20 cellular contexts compared by ENCODE assay signal in genomic region chr11:2766166-2766565, GRCh38.
DNase-seq lines count a peak whose midpoint lies in the region; ATAC-seq and TF ChIP-seq lines count a peak whose summit lies in the region.
"Had no signal": no experiment of that assay in that cellular context is flagged by ENCODE, and none has a peak within 500 bp of the region (broad histone marks: within the 10 kb centered on the region; RNA-seq: fewer than 3 reads in every experiment).

No MANE protein-coding gene starts in this region.

- no peak overlapping the region for H3K27ac Mint-ChIP-seq in activated CD4-positive, alpha-beta T cell treated with anti-CD3 and anti-CD28 coated beads, Interleukin-2, amount 10 ng/mL, durations not matched to agents 7 days and 5 days
- H3K27ac Mint-ChIP-seq in activated CD4-positive, alpha-beta T cell treated with anti-CD3 and anti-CD28 coated beads, Interleukin-2, amount 10 ng/mL, durations not matched to agents 24 days and 14 days = no peak overlapping the region
- H3K27ac Mint-ChIP-seq: CD8-positive, alpha-beta memory T cell had no signal

- H3K4me1 Mint-ChIP-seq in activated CD4-positive, alpha-beta T cell treated with anti-CD3 and anti-CD28 coated beads, Interleukin-2, amount 10 ng/mL, durations not matched to agents 7 days and 5 days = no peaks in the 10 kb centered on the region
- no peaks in the 10 kb centered on the region for H3K4me1 Mint-ChIP-seq in activated CD4-positive, alpha-beta T cell treated with anti-CD3 and anti-CD28 coated beads, Interleukin-2, amount 10 ng/mL, durations not matched to agents 24 days and 14 days

- no peak overlapping the region for H3K4me3 Mint-ChIP-seq in activated CD4-positive, alpha-beta T cell treated with anti-CD3 and anti-CD28 coated beads, Interleukin-2, amount 10 ng/mL, durations not matched to agents 7 days and 5 days
- H3K4me3 Mint-ChIP-seq in activated CD4-positive, alpha-beta T cell treated with anti-CD3 and anti-CD28 coated beads, Interleukin-2, amount 10 ng/mL, durations not matched to agents 24 days and 14 days = no peak overlapping the region
- H3K4me3 Mint-ChIP-seq: CD8-positive, alpha-beta memory T cell had no signal

- intact Hi-C loops in activated CD4-positive, alpha-beta T cell treated with anti-CD3 and anti-CD28 coated beads, Interleukin-2, amount 10 ng/mL, durations not matched to agents 24 days and 14 days (cut with micrococcal nuclease) = no loop called here
- intact Hi-C loops in cardiac septum (cut with DNase I) (no loop called here), left cardiac atrium (cut with DNase I) (no loop called here), lower leg skin (cut with DNase I; ENCODE audit: low total_unique reads) (no loop called here), vagina (cut with DNase I) (no loop called here)

- ATAC-seq in left cardiac atrium = no peak
- ATAC-seq: Panc1 had no signal

- POLR2A ChIA-PET in activated CD4-positive, alpha-beta T cell treated with anti-CD3 and anti-CD28 coated beads, Interleukin-2, amount 10 ng/mL, durations not matched to agents 7 days and 5 days (lab: Charles Lee) = no interaction called here

- WGBS in lower leg skin, 2 donors = 76 to 83% methylated on average over 4 of the region's 4 CpGs

- H3K27ac ChIP-seq in vagina = no peak overlapping the region
- H3K27ac ChIP-seq: KMS-11, SJSA1 had no signal

- TF ChIP-seq CTCF in lower leg skin (IDR thresholded peaks at IDR 0.05) (no peak), vagina (IDR thresholded peaks at IDR 0.05) (no peak), GM13976 (IDR thresholded peaks at IDR 0.05; ENCODE audit: borderline replicate concordance, control extremely low read depth, extremely low read depth, insufficient read depth, missing control alignments) (no peak)

- H3K27me3 Mint-ChIP-seq in activated CD4-positive, alpha-beta T cell treated with anti-CD3 and anti-CD28 coated beads, Interleukin-2, amount 10 ng/mL, durations not matched to agents 7 days and 5 days = no peaks in the 10 kb centered on the region
- H3K27me3 Mint-ChIP-seq in activated CD4-positive, alpha-beta T cell treated with anti-CD3 and anti-CD28 coated beads, Interleukin-2, amount 10 ng/mL, durations not matched to agents 24 days and 14 days = peaks cover 2% of the 10 kb centered on the region

- no peaks in the 10 kb centered on the region for H3K9me3 ChIP-seq in vagina
- H3K9me3 ChIP-seq: SJSA1 had no signal

- H3K9me3 Mint-ChIP-seq in activated CD4-positive, alpha-beta T cell treated with anti-CD3 and anti-CD28 coated beads, Interleukin-2, amount 10 ng/mL, durations not matched to agents 7 days and 5 days = peaks cover 2% of the 10 kb centered on the region
- H3K9me3 Mint-ChIP-seq in activated CD4-positive, alpha-beta T cell treated with anti-CD3 and anti-CD28 coated beads, Interleukin-2, amount 10 ng/mL, durations not matched to agents 24 days and 14 days = no peaks in the 10 kb centered on the region

- no peaks in the 10 kb centered on the region for H3K27me3 ChIP-seq in vagina

- CTCF ChIA-PET in activated CD4-positive, alpha-beta T cell treated with anti-CD3 and anti-CD28 coated beads, Interleukin-2, amount 10 ng/mL, durations not matched to agents 7 days and 5 days (lab: Charles Lee) = no interaction called here

- no peaks in the 10 kb centered on the region for H3K36me3 ChIP-seq in vagina
- H3K36me3 ChIP-seq: SJSA1 had no signal

- peaks cover 6% of the 10 kb centered on the region for H3K4me1 ChIP-seq in vagina

- H3K36me3 Mint-ChIP-seq in activated CD4-positive, alpha-beta T cell treated with anti-CD3 and anti-CD28 coated beads, Interleukin-2, amount 10 ng/mL, durations not matched to agents 7 days and 5 days (ENCODE audit: low read depth) = no peaks in the 10 kb centered on the region
- no peaks in the 10 kb centered on the region for H3K36me3 Mint-ChIP-seq in activated CD4-positive, alpha-beta T cell treated with anti-CD3 and anti-CD28 coated beads, Interleukin-2, amount 10 ng/mL, durations not matched to agents 24 days and 14 days (ENCODE audit: low read depth)
- H3K36me3 Mint-ChIP-seq: CD8-positive, alpha-beta memory T cell had no signal

- no peak overlapping the region for H3K4me3 ChIP-seq in lower leg skin (ENCODE audit: low read depth, poor library complexity, severe bottlenecking)
- H3K4me3 ChIP-seq in vagina = no peak overlapping the region
- H3K4me3 ChIP-seq: SJSA1 had no signal

- in situ Hi-C loops in GM13976 (cut with MboI; ENCODE audit: low sequenced_read_pairs, unreplicated experiment) = loop anchor here (25.0 kb wide), 1 partner anchor 204 kb away; no protein-coding TSS in a partner anchor

- peak; percentile 4 for DNase-seq in activated CD4-positive, alpha-beta T cell treated with anti-CD3 and anti-CD28 coated beads, Interleukin-2, amount 10 ng/mL, durations not matched to agents 7 days and 5 days
- no peak for DNase-seq in activated CD4-positive, alpha-beta T cell treated with anti-CD3 and anti-CD28 coated beads, Interleukin-2, amount 10 ng/mL, durations not matched to agents 24 days and 14 days
- peak; percentile 26 for DNase-seq in cardiac septum (ENCODE audit: low spot score)
- DNase-seq in left cardiac atrium = no peak
- peak; percentile 7 to 25 for DNase-seq in lower leg skin (ENCODE audit: low spot score in 2 of 2)
- DNase-seq in vagina (ENCODE audit: extremely low spot score in 2 of 2) = peak; percentile 32 to 64
- DNase-seq in GM13976 (ENCODE audit: low spot score) = no peak
- DNase-seq in SIG-M5 (lab: John Stamatoyannopoulos, UW) = no peak
- DNase-seq: AML-193, C1 segment of cervical spinal cord, Calu3, DMS153, IMR-90, NCI-H1092 treated with DMSO at 0.1 percent for 48 hours, NCI-H1436 treated with DMSO at 0.1 percent for 48 hours, NCI-H1930 had no signal

- TF ChIP-seq POLR2A in lower leg skin (IDR thresholded peaks at IDR 0.05) = no peak
- TF ChIP-seq POLR2A in vagina (IDR thresholded peaks at IDR 0.05) = no peak

Comparison
In these comparisons a context has a peak if more than half of its experiments do, and no peak if none do; other contexts are left out.
1. DNase-seq: peak in activated CD4-positive, alpha-beta T cell treated with anti-CD3 and anti-CD28 coated beads, Interleukin-2, amount 10 ng/mL, durations not matched to agents 7 days and 5 days (single experiment), cardiac septum (single experiment), lower leg skin (2 of 2) and vagina (2 of 2); none in activated CD4-positive, alpha-beta T cell treated with anti-CD3 and anti-CD28 coated beads, Interleukin-2, amount 10 ng/mL, durations not matched to agents 24 days and 14 days (single experiment), left cardiac atrium (single experiment), GM13976 (single experiment) and SIG-M5 (single experiment).